In genomic region chr12:120497524-120498150, GRCh38 we compare ENCODE assay signal across 8 cellular contexts. TPM values are rescaled to one million over a fixed set of nuclear protein-coding genes. Genes with fewer than 3 reads are reported as not detected.
A peak's percentile ranks its signal among the peaks of the same experiment; 100 is the strongest.
DNase-seq lines count a peak whose midpoint lies in the region; ATAC-seq and TF ChIP-seq lines count a peak whose summit lies in the region.

No MANE protein-coding gene starts in this region.

- no peaks in the 10 kb centered on the region for H3K9me2 ChIP-seq in GM23338 (ENCODE audit: insufficient read depth)

- H3K4me3 Mint-ChIP-seq in GM23338, result peak overlapping the region; percentile 97
- peak overlapping the region; percentile 93 for H3K4me3 Mint-ChIP-seq in WTC11

- H3K9me3 Mint-ChIP-seq in GM23338 (peaks cover 2% of the 10 kb centered on the region; the same call in 2 of the 3 replicates), WTC11 (no peaks in the 10 kb centered on the region)

- H3K27me3 Mint-ChIP-seq in GM23338 (ENCODE audit: insufficient read depth, low read depth, poor library complexity) (peaks cover 10% of the 10 kb centered on the region), WTC11 (ENCODE audit: low read depth) (no peaks in the 10 kb centered on the region)

- peaks cover 20% of the 10 kb centered on the region for H3F3A ChIP-seq in GM23338 (replicated peaks; ENCODE audit: low read depth)

- H3K27me3 ChIP-seq in GM23338 (ENCODE audit: insufficient read depth) (no peaks in the 10 kb centered on the region), foreskin keratinocyte (no peaks in the 10 kb centered on the region)

- no peak overlapping the region for H2AFZ ChIP-seq in GM23338

- H3K4me3 ChIP-seq in GM23338, result peak overlapping the region; percentile 98
- H3K4me3 ChIP-seq in skin epidermis, result peak overlapping the region; percentile 71 to 99 (median 90)

- peaks cover 10% of the 10 kb centered on the region; the same call in 1 of the 2 replicates for H3K36me3 ChIP-seq in GM23338 (ENCODE audit: insufficient read depth)

- POLR2A ChIA-PET in WTC11 (lab: Charles Lee), result interaction anchor here (1.6 to 1.9 kb wide), 2 partner anchors 7 to 31 kb away, joined by 9 to 13 read pairs; partner anchors contain the start of gene COQ5

- CTCF ChIA-PET in WTC11 (lab: Charles Lee), result interaction anchor here (1.6 to 2.4 kb wide), 3 partner anchors 7 to 31 kb away, joined by 5 to 22 read pairs (median 15); partner anchors contain the start of gene SRSF9

- TF ChIP-seq CTCF in GM23338 (conservative IDR thresholded peaks at IDR 0.05; ENCODE audit: low read depth in 2 of 2), result no peak
- TF ChIP-seq CTCF in WTC11 (IDR thresholded peaks at IDR 0.05), result no peak
- TF ChIP-seq CTCF in foreskin keratinocyte (conservative IDR thresholded peaks at IDR 0.05), result no peak

- no peak overlapping the region for H3K27ac Mint-ChIP-seq in GM23338
- H3K27ac Mint-ChIP-seq in WTC11, result peak overlapping the region; percentile 61

- H3K4me2 ChIP-seq in GM23338, result peak overlapping the region; percentile 99

- H3K4me1 Mint-ChIP-seq in GM23338 (peaks cover 21% of the 10 kb centered on the region), WTC11 (peaks cover 33% of the 10 kb centered on the region)

- no peak for ATAC-seq in GM23338
- no peak for ATAC-seq in WTC11
- no peak for ATAC-seq in foreskin keratinocyte
- no peak for ATAC-seq in HG03565 (IDR thresholded peaks at IDR 0.05; ENCODE audit: unreplicated experiment)
- ATAC-seq in GM21367 (IDR thresholded peaks at IDR 0.05; ENCODE audit: unreplicated experiment), result no peak

- H4K20me1 ChIP-seq in GM23338 (replicated peaks; ENCODE audit: insufficient read depth), result peaks cover 19% of the 10 kb centered on the region

- H3K79me2 ChIP-seq in GM23338 (replicated peaks; ENCODE audit: insufficient read depth), result peaks cover 23% of the 10 kb centered on the region

- DNase-seq in GM23338 (ENCODE audit: low spot score) (no peak), WTC11 (ENCODE audit: low spot score) (no peak), foreskin keratinocyte (no peak), mesenteric fat pad (ENCODE audit: low spot score) (no peak)
- DNase-seq in activated naive CD4-positive, alpha-beta T cell treated with anti-CD3 and anti-CD28 coated beads, Interleukin-2, amount 50 U/mL, for 16 hours, result no peak

- peak overlapping the region; percentile 67; the same call in 1 of the 2 replicates for H3K27ac ChIP-seq in GM23338 (ENCODE audit: low read depth)
- peak overlapping the region; percentile 6 for H3K27ac ChIP-seq in foreskin keratinocyte
- H3K27ac ChIP-seq in skin epidermis, result peak overlapping the region in 14 of 21 experiments; percentile 5 to 99 (median 96)

- peaks cover 14% of the 10 kb centered on the region; the same call in 1 of the 2 replicates for H3K4me1 ChIP-seq in GM23338 (ENCODE audit: insufficient read depth)
- no peaks in the 10 kb centered on the region for H3K4me1 ChIP-seq in foreskin keratinocyte

- H3K36me3 Mint-ChIP-seq in GM23338 (ENCODE audit: low read depth), result peaks cover 43% of the 10 kb centered on the region
- peaks cover 42% of the 10 kb centered on the region for H3K36me3 Mint-ChIP-seq in WTC11

TF ChIP-seq in GM23338, 12 proteins besides CTCF, POLR2A, EP300 and RAD21:
- TF ChIP-seq POLR2AphosphoS5 (IDR thresholded peaks at IDR 0.05; ENCODE audit: low read depth), result 0 out of 2 replicates have a peak, but pooled peaks have one; percentile 6
- no peak for TF ChIP-seq ETS1 (IDR thresholded peaks at IDR 0.05)
- TF ChIP-seq ZNF331 (CRISPR knock-in tag; IDR thresholded peaks at IDR 0.05; ENCODE audit: low read depth), result no peak

TF ChIP-seq in WTC11, 78 proteins besides CTCF, POLR2A, EP300 and RAD21:
- no peak for TF ChIP-seq ZBTB43 (CRISPR knock-in tag; IDR thresholded peaks at IDR 0.05)
- no peak for TF ChIP-seq ATF2 (CRISPR knock-in tag; IDR thresholded peaks at IDR 0.05; ENCODE audit: borderline replicate concordance, low read depth)
- no peak for TF ChIP-seq CREB1 (CRISPR knock-in tag; IDR thresholded peaks at IDR 0.05)
- TF ChIP-seq ZNF121 (CRISPR knock-in tag; IDR thresholded peaks at IDR 0.05), result no peak
- no peak for TF ChIP-seq SMAD3 (CRISPR knock-in tag; IDR thresholded peaks at IDR 0.05; ENCODE audit: borderline replicate concordance)

RNA-seq across cellular contexts. Expression of gene DYNLL1, which starts 1.7 kb away (rescaled TPM):
- total RNA-seq in GM23338 (2014; rRNA removed; shearing (Covaris generic)), result 310 and 313 TPM in 2 replicates
- polyA plus RNA-seq in GM23338 (2016; fragmentation: Nextera tagmentation; extraction: Ambion mirVana), result 833 and 868 TPM in 2 replicates
- total RNA-seq in WTC11 (2021), result 327 to 470 TPM (median 463 TPM) in 3 replicates
- total RNA-seq in foreskin keratinocyte, result 515 and 550 TPM in 2 replicates
- 854 and 875 TPM in 2 replicates for polyA plus RNA-seq in foreskin keratinocyte
- total RNA-seq in mesenteric fat pad, result 142 TPM

RNA-seq across cellular contexts. Expression of gene SRSF9, which starts 28.1 kb away (rescaled TPM):
- 202 and 250 TPM in 2 replicates for total RNA-seq in GM23338 (2014; rRNA removed; shearing (Covaris generic))
- polyA plus RNA-seq in GM23338 (2016; fragmentation: Nextera tagmentation; extraction: Ambion mirVana) (436 and 481 TPM in 2 replicates), foreskin keratinocyte (229 and 256 TPM in 2 replicates)
- total RNA-seq in WTC11 (2021) (274 to 286 TPM (median 276 TPM) in 3 replicates), foreskin keratinocyte (192 and 206 TPM in 2 replicates), mesenteric fat pad (120 TPM)

RNA-seq across cellular contexts. Expression of gene COQ5, which starts 31.3 kb away (rescaled TPM):
- 32.5 and 32.6 TPM in 2 replicates for total RNA-seq in GM23338 (2014; rRNA removed; shearing (Covaris generic))
- polyA plus RNA-seq in GM23338 (2016; fragmentation: Nextera tagmentation; extraction: Ambion mirVana) (30.7 and 32.4 TPM in 2 replicates), foreskin keratinocyte (29.1 and 34.7 TPM in 2 replicates)
- total RNA-seq in WTC11 (2021) (35.1 to 44.9 TPM (median 44.5 TPM) in 3 replicates), foreskin keratinocyte (29.2 and 33.0 TPM in 2 replicates), mesenteric fat pad (23.3 TPM)

RNA-seq across cellular contexts. Expression of gene RNF10, which starts 36.5 kb away (rescaled TPM):
- 90.4 and 113 TPM in 2 replicates for total RNA-seq in GM23338 (2014; rRNA removed; shearing (Covaris generic))
- 149 and 154 TPM in 2 replicates for polyA plus RNA-seq in GM23338 (2016; fragmentation: Nextera tagmentation; extraction: Ambion mirVana)
- 151 to 160 TPM (median 155 TPM) in 3 replicates for total RNA-seq in WTC11 (2021)
- 85.9 and 87.1 TPM in 2 replicates for total RNA-seq in foreskin keratinocyte
- polyA plus RNA-seq in foreskin keratinocyte, result 95.3 and 100.0 TPM in 2 replicates
- total RNA-seq in mesenteric fat pad, result 224 TPM

RNA-seq across cellular contexts. Expression of gene GATC, which starts 51.4 kb away (rescaled TPM):
- 16.7 and 18.5 TPM in 2 replicates for total RNA-seq in GM23338 (2014; rRNA removed; shearing (Covaris generic))
- polyA plus RNA-seq in GM23338 (2016; fragmentation: Nextera tagmentation; extraction: Ambion mirVana), result 14.9 and 20.1 TPM in 2 replicates
- 29.8 to 36.9 TPM (median 33.9 TPM) in 3 replicates for total RNA-seq in WTC11 (2021)
- total RNA-seq in foreskin keratinocyte, result 13.5 and 16.4 TPM in 2 replicates
- polyA plus RNA-seq in foreskin keratinocyte, result 7.9 and 9.3 TPM in 2 replicates
- 27.7 TPM for total RNA-seq in mesenteric fat pad

Comparison
In these comparisons a context has a peak if more than half of its experiments do, and no peak if none do; other contexts are left out.
1. H3K27ac ChIP-seq: peak in every context shown above with its lines; median percentile 96 in skin epidermis; 67 in GM23338; 6 in foreskin keratinocyte.